17 cellular contexts compared by ENCODE assay signal in the genomic region with DNA sequence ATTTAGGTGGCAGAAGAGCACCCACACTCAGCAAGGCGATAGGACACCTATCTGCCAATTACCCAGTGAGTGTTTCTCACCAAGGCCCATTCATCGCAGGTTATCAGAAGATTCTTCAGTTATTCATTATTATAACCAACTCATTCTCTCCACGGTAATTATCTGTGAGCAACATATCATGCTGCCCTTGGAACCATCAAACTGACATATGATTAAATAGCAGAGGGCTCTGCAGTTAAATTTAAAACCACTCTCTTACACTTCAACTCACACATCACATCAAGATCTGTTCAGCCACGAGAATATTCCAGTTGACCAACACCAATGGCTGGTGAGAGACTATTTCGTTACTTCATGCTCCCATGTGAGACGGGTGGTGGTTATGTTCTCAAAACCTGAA.
DNase-seq lines count a peak whose midpoint lies in the region; ATAC-seq and TF ChIP-seq lines count a peak whose summit lies in the region.
"Had no signal": no experiment of that assay in that cellular context is flagged by ENCODE, and none has a peak within 500 bp of the region (broad histone marks: within the 10 kb centered on the region; RNA-seq: fewer than 3 reads in every experiment).

No MANE protein-coding gene starts in this region.

- H2AFZ ChIP-seq in SK-N-SH (ENCODE audit: low read depth), result no peak overlapping the region

- ATAC-seq in SK-N-SH treated with all-trans-retinoic acid at 6 μM for 48 hours, result no peak
- ATAC-seq in Right ventricle myocardium superior (ENCODE audit: poor library complexity), result peak; percentile 27
- ATAC-seq: A549; CD8-positive, alpha-beta T cell had no signal

- H3K4me3 ChIP-seq in SK-N-SH (ENCODE audit: low read depth in 2 of 2, low read length in 1 of 2), result no peak overlapping the region
- no peak overlapping the region for H3K4me3 ChIP-seq in right atrium auricular region
- H3K4me3 ChIP-seq in brain microvascular endothelial cell (ENCODE audit: low read depth, low read length), result no peak overlapping the region
- H3K4me3 ChIP-seq: A549; BLaER1 treated with 17β-estradiol and CSF1 and Interleukin-3, amounts not matched to agents 10 nM and 100 nM had no signal

- no peaks in the 10 kb centered on the region for H3K79me2 ChIP-seq in SK-N-SH (ENCODE audit: insufficient read depth)

- H3K27ac ChIP-seq in SK-N-SH (ENCODE audit: low read depth in 2 of 2, low read length in 1 of 2) (no peak overlapping the region), right atrium auricular region (no peak overlapping the region), brain microvascular endothelial cell (no peak overlapping the region)
- H3K27ac ChIP-seq: 22Rv1; A549; BLaER1 treated with 17β-estradiol and CSF1 and Interleukin-3, amounts not matched to agents 10 nM and 100 nM; C4-2B had no signal

- CTCF ChIA-PET in SK-N-SH (lab: Yijun Ruan, JAX), result interaction anchor here (1.1 kb wide), 1 partner anchor 273 kb away, joined by 3 read pairs; no protein-coding TSS in a partner anchor

- no peaks in the 10 kb centered on the region for H3K9me3 ChIP-seq in SK-N-SH
- H3K9me3 ChIP-seq in right atrium auricular region, result no peaks in the 10 kb centered on the region
- H3K9me3 ChIP-seq: A549; BLaER1 treated with 17β-estradiol and CSF1 and Interleukin-3, amounts not matched to agents 10 nM and 100 nM; Caco-2 had no signal

- TF ChIP-seq CTCF in SK-N-SH (IDR thresholded peaks at IDR 0.05) (no peak), right atrium auricular region (IDR thresholded peaks at IDR 0.05) (no peak), brain microvascular endothelial cell (IDR thresholded peaks at IDR 0.05; ENCODE audit: low read depth, low read length, missing control alignments) (no peak)

- no peaks in the 10 kb centered on the region for H4K20me1 ChIP-seq in SK-N-SH (ENCODE audit: insufficient read depth)
- H4K20me1 ChIP-seq: BLaER1 treated with 17β-estradiol and CSF1 and Interleukin-3, amounts not matched to agents 10 nM and 100 nM had no signal

- no peak for TF ChIP-seq RAD21 in SK-N-SH (IDR thresholded peaks at IDR 0.05; ENCODE audit: low read length)

- intact Hi-C loops in Right ventricle myocardium superior (cut with DNase I), result no loop called here

- POLR2A ChIA-PET in SK-N-SH (lab: Yijun Ruan, JAX), result no interaction called here

- in situ Hi-C loops in brain microvascular endothelial cell (cut with HindIII; ENCODE audit: low pct_ligation_motif_present, low sequenced_read_pairs), result no loop called here

- 70% methylated on average over 6 of the region's 6 CpGs for WGBS in SK-N-SH (ENCODE audit: low lambda C conversion rate)

- no peak overlapping the region for H3K9ac ChIP-seq in SK-N-SH
- H3K9ac ChIP-seq: BLaER1 treated with 17β-estradiol and CSF1 and Interleukin-3, amounts not matched to agents 10 nM and 100 nM had no signal

- H3K27me3 ChIP-seq in SK-N-SH (ENCODE audit: insufficient read depth) (no peaks in the 10 kb centered on the region), right atrium auricular region (no peaks in the 10 kb centered on the region), brain microvascular endothelial cell (replicated peaks) (no peaks in the 10 kb centered on the region)
- H3K27me3 ChIP-seq: BLaER1 treated with 17β-estradiol and CSF1 and Interleukin-3, amounts not matched to agents 10 nM and 100 nM had no signal

- no peaks in the 10 kb centered on the region for H3F3A ChIP-seq in SK-N-SH (replicated peaks; ENCODE audit: insufficient read depth)

- peaks cover 0 to 2% of the 10 kb centered on the region in 2 experiments; a peak in 1 of 4 replicates for H3K4me1 ChIP-seq in SK-N-SH (ENCODE audit: control insufficient read depth in 1 of 2, insufficient read depth in 2 of 2, low read depth in 1 of 2, low read length in 1 of 2)
- H3K4me1 ChIP-seq in right atrium auricular region, result no peaks in the 10 kb centered on the region
- H3K4me1 ChIP-seq: A549; BLaER1 treated with 17β-estradiol and CSF1 and Interleukin-3, amounts not matched to agents 10 nM and 100 nM; Caco-2 had no signal

- H3K9me2 ChIP-seq in SK-N-SH, result no peaks in the 10 kb centered on the region

- TF ChIP-seq EP300 in SK-N-SH (IDR thresholded peaks at IDR 0.05; ENCODE audit: borderline replicate concordance in 1 of 2, low read depth in 1 of 2, low read length in 1 of 2), result no peak

- no peaks in the 10 kb centered on the region for H3K36me3 ChIP-seq in SK-N-SH (replicated peaks in 1 of 2; ENCODE audit: control insufficient read depth in 1 of 2, insufficient read depth in 2 of 2, low read length in 1 of 2)
- no peaks in the 10 kb centered on the region for H3K36me3 ChIP-seq in right atrium auricular region
- no peaks in the 10 kb centered on the region for H3K36me3 ChIP-seq in brain microvascular endothelial cell (replicated peaks)
- H3K36me3 ChIP-seq: BLaER1 treated with 17β-estradiol and CSF1 and Interleukin-3, amounts not matched to agents 10 nM and 100 nM had no signal

- DNase-seq in SK-N-SH (no peak), Right ventricle myocardium superior (no peak), right atrium auricular region (ENCODE audit: low spot score) (no peak), SK-N-DZ (ENCODE audit: low spot score) (peak; percentile 14), brain microvascular endothelial cell (no peak)
- DNase-seq: AML-193; Caco-2; Calu3; CD4-positive, alpha-beta T cell; CD8-positive, alpha-beta T cell; DMS79 treated with DMSO at 0.1 percent for 48 hours; GF-D8 had no signal

- H3K4me2 ChIP-seq in SK-N-SH, result no peak overlapping the region
- H3K4me2 ChIP-seq: A549; BLaER1 treated with 17β-estradiol and CSF1 and Interleukin-3, amounts not matched to agents 10 nM and 100 nM had no signal

TF ChIP-seq in SK-N-SH, 30 proteins besides CTCF, POLR2A, EP300 and RAD21:
- no peak for TF ChIP-seq MEF2A (IDR thresholded peaks at IDR 0.05; ENCODE audit: borderline replicate concordance, low read depth)
- 0 out of 2 replicates have a peak, but pooled peaks have one; percentile 52 for TF ChIP-seq GATA2 (CRISPR knock-in tag; IDR thresholded peaks at IDR 0.05)
TF ChIP-seq in SK-N-SH: peak in this region for 1.

TF ChIP-seq in SK-N-SH treated with all-trans-retinoic acid at 6 μM for 48 hours, 23 proteins besides CTCF, POLR2A, EP300 and RAD21:
- no peak for TF ChIP-seq OSR1 (CRISPR knock-in tag; IDR thresholded peaks at IDR 0.05)
- no peak for TF ChIP-seq PPARA (CRISPR knock-in tag; IDR thresholded peaks at IDR 0.05; ENCODE audit: borderline replicate concordance)
- TF ChIP-seq ZC3H10 (CRISPR knock-in tag; IDR thresholded peaks at IDR 0.05), result no peak
- TF ChIP-seq TOX (CRISPR knock-in tag; IDR thresholded peaks at IDR 0.05; ENCODE audit: borderline replicate concordance), result no peak
- TF ChIP-seq SNAI2 (CRISPR knock-in tag; IDR thresholded peaks at IDR 0.05), result no peak
- TF ChIP-seq RARB (CRISPR knock-in tag; IDR thresholded peaks at IDR 0.05), result no peak
- TF ChIP-seq, protein P1, sequence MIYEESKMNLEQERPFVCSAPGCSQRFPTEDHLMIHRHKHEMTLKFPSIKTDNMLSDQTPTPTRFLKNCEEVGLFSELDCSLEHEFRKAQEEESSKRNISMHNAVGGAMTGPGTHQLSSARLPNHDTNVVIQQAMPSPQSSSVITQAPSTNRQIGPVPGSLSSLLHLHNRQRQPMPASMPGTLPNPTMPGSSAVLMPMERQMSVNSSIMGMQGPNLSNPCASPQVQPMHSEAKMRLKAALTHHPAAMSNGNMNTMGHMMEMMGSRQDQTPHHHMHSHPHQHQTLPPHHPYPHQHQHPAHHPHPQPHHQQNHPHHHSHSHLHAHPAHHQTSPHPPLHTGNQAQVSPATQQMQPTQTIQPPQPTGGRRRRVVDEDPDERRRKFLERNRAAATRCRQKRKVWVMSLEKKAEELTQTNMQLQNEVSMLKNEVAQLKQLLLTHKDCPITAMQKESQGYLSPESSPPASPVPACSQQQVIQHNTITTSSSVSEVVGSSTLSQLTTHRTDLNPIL (CRISPR knock-in tag; IDR thresholded peaks at IDR 0.05; ENCODE audit: low read depth), result no peak
- no peak for TF ChIP-seq TCF4 (CRISPR knock-in tag; IDR thresholded peaks at IDR 0.05; ENCODE audit: borderline replicate concordance)
- TF ChIP-seq ZNF565 (CRISPR knock-in tag; conservative IDR thresholded peaks at IDR 0.05; ENCODE audit: low read depth), result no peak
